In genomic region chr2:218396688-218397501, GRCh38 we compare ENCODE assay signal across 8 cellular contexts. TPM values are rescaled to one million over a fixed set of nuclear protein-coding genes. Genes with fewer than 3 reads are reported as not detected.
DNase-seq lines count a peak whose midpoint lies in the region; ATAC-seq and TF ChIP-seq lines count a peak whose summit lies in the region.

No MANE protein-coding gene starts in this region.

- no peak for ATAC-seq in GM18517 (IDR thresholded peaks at IDR 0.05; ENCODE audit: unreplicated experiment)
- ATAC-seq in HG02870 (IDR thresholded peaks at IDR 0.05; ENCODE audit: unreplicated experiment) = no peak

- no peaks in the 10 kb centered on the region for H3K9me3 ChIP-seq in sigmoid colon

- DNase-seq in DMS79 treated with DMSO at 0.1 percent for 48 hours (lab: John Stamatoyannopoulos, UW) (peak; percentile 86), NCI-H1092 (lab: John Stamatoyannopoulos, UW) (peak; percentile 79), astrocyte of the cerebellum (ENCODE audit: low read depth) (no peak), hypothalamus (lab: John Stamatoyannopoulos, UW) (peak in 41 of 51 donors; percentile 20 to 89 (median 66)), sigmoid colon (peak; percentile 92)

- peaks cover 0 to 47% (median 39%) of the 10 kb centered on the region in 4 donors for H3K4me1 ChIP-seq in sigmoid colon

- peaks cover 5% of the 10 kb centered on the region for H3K36me3 Mint-ChIP-seq in T-helper 1 cell treated with Interleukin-12 subunit alpha and Interleukin-12 subunit beta and Interleukin-4 antibody, amounts not matched to agents 30 μg/mL and 1 μg/mL, for 36 hours (ENCODE audit: low read depth)

- intact Hi-C loops in sigmoid colon (cut with DNase I) = loop anchor here (1.0 to 2.0 kb wide), 4 partner anchors 28 to 124 kb away; partner anchors contain the start of gene TMBIM1

- no peak for TF ChIP-seq EP300 in sigmoid colon (IDR thresholded peaks at IDR 0.05)

- peak overlapping the region; percentile 98 for H3K27ac Mint-ChIP-seq in T-helper 1 cell treated with Interleukin-12 subunit alpha and Interleukin-12 subunit beta and Interleukin-4 antibody, amounts not matched to agents 30 μg/mL and 1 μg/mL, for 36 hours

- in situ Hi-C loops in astrocyte of the cerebellum (cut with HindIII; ENCODE audit: low sequenced_read_pairs) = no loop called here

- no peaks in the 10 kb centered on the region for H3K27me3 ChIP-seq in sigmoid colon

- H3K4me3 ChIP-seq in astrocyte of the cerebellum (ENCODE audit: low read depth, low read length) (peak overlapping the region; percentile 64), sigmoid colon (peak overlapping the region; percentile 92 to 100 (median 98))

- no peak for TF ChIP-seq POLR2A in sigmoid colon (IDR thresholded peaks at IDR 0.05)

- H3K4me1 Mint-ChIP-seq in T-helper 1 cell treated with Interleukin-12 subunit alpha and Interleukin-12 subunit beta and Interleukin-4 antibody, amounts not matched to agents 30 μg/mL and 1 μg/mL, for 36 hours (ENCODE audit: low read depth) = peaks cover 27% of the 10 kb centered on the region

- H3K27ac ChIP-seq in sigmoid colon = peak overlapping the region; percentile 97 to 100 (median 100)

- H3K4me3 Mint-ChIP-seq in T-helper 1 cell treated with Interleukin-12 subunit alpha and Interleukin-12 subunit beta and Interleukin-4 antibody, amounts not matched to agents 30 μg/mL and 1 μg/mL, for 36 hours = peak overlapping the region; percentile 90

- peaks cover 6% of the 10 kb centered on the region for H3K27me3 Mint-ChIP-seq in T-helper 1 cell treated with Interleukin-12 subunit alpha and Interleukin-12 subunit beta and Interleukin-4 antibody, amounts not matched to agents 30 μg/mL and 1 μg/mL, for 36 hours (ENCODE audit: low read depth)

- TF ChIP-seq CTCF in astrocyte of the cerebellum (IDR thresholded peaks at IDR 0.05; ENCODE audit: low read depth, low read length, missing control alignments) (no peak), sigmoid colon (IDR thresholded peaks at IDR 0.05) (no peak)

- WGBS in sigmoid colon, 2 donors = 1 to 2% methylated on average over 28 of the region's 28 CpGs

- H3K36me3 ChIP-seq in sigmoid colon = peaks cover 0 to 6% (median 3%) of the 10 kb centered on the region in 4 donors

- H3K9me3 Mint-ChIP-seq in T-helper 1 cell treated with Interleukin-12 subunit alpha and Interleukin-12 subunit beta and Interleukin-4 antibody, amounts not matched to agents 30 μg/mL and 1 μg/mL, for 36 hours = no peaks in the 10 kb centered on the region

RNA-seq across cellular contexts. Expression of gene CTDSP1, which starts 2.8 kb away (rescaled TPM):
- 10 to 100 TPM; 78.4 to 90.3 (median 80.7) TPM for total RNA-seq in sigmoid colon
- 100 to 1,000 TPM in 2 of 3 donors, 10 to 100 TPM in 1; 75.1 to 120 (median 105) TPM for polyA plus RNA-seq in sigmoid colon

RNA-seq across cellular contexts. Expression of gene SLC11A1, which starts 14.8 kb away (rescaled TPM):
- 10 to 100 TPM; 13.8 to 19.0 (median 16.9) TPM for total RNA-seq in sigmoid colon
- polyA plus RNA-seq in sigmoid colon = 1 to 10 TPM; 1.2 to 7.0 (median 1.6) TPM

RNA-seq across cellular contexts. Expression of gene VIL1, which starts 22.0 kb away (rescaled TPM):
- 1 to 10 TPM in 1 of 4 donors, under 1 TPM in 1, not detected in 2; 0.71 to 2.8 TPM for total RNA-seq in sigmoid colon
- polyA plus RNA-seq in sigmoid colon = 100 to 1,000 TPM; 111 to 172 (median 170) TPM

RNA-seq across cellular contexts. Expression of gene CATIP, which starts 40.2 kb away (rescaled TPM):
- total RNA-seq in sigmoid colon = not detected
- polyA plus RNA-seq in sigmoid colon = under 1 TPM in 1 of 3 donors, not detected in 2; 0.07 TPM
